Comparison of ENCODE assay signal across 1 cellular context in the genomic region with DNA sequence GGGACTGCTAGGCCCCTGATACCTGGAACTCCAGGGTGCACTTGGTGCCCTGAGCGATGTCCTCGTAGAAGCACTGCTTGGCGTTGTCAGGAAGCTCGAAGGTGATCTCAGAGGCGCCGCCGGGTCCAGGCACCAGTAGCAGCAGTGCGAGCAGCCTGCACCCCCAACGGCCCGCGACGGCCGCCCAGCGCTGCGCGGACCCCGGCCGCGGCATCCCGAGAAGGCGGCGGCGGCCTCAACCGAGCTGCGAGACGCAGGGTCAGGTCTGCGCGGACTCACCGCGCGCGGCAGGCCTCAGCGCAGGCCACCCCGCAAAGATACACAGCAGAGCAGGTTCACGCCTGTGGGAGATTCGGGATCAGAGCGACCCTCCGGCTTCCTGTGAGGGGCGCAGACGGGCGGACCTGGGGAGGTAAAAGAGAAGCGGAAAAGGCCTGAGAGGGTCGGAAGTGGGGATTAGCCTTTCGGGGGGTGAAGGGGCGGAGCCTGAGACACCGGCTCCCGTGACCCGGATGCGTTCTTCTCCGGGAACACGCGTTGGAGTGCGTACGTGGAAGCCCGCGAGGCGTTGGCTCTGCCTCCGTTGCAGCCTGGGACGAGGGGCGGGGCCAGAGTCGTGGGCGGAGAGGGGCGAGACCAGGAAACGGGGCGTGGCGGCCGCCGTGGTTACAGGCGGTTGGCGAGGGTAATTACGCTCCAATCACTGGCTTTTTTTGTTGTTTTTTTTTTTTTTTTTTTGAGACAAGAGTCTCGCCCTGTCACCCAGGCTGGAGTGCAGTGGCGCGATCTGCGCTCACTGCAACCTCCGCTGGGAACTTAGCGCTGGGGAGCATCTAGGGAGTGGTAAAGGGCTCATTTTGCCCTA.
TF ChIP-seq lines count a peak whose summit lies in the region.

A gene (minus strand): TSS at position 458 of the 865 bp plus-strand sequence. CDS start 244 bp downstream, at position 214.

TF ChIP-seq in HepG2, 621 proteins besides CTCF, POLR2A, EP300 and RAD21 (continued from another document and continues in another):
- TF ChIP-seq, protein P1, sequence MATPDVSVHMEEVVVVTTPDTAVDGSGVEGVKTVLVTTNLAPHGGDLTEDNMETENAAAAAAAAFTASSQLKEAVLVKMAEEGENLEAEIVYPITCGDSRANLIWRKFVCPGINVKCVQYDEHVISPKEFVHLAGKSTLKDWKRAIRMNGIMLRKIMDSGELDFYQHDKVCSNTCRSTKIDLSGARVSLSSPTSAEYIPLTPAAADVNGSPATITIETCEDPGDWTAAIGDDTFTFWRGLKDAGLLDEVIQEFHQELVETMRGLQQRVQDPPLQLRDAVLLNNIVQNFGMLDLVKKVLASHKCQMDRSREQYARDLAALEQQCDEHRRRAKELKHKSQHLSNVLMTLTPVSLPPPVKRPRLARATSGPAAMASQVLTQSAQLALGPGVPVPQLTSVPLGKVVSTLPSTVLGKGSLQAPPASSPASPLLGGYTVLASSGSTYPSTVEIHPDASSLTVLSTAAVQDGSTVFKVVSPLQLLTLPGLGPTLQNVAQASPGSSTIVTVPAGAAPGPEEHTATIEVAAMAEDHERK (CRISPR knock-in tag; IDR thresholded peaks at IDR 0.05; ENCODE audit: low read depth): peak; percentile 47; the same call in 1 of the 2 replicates
- TF ChIP-seq ZNF772 (CRISPR knock-in tag; IDR thresholded peaks at IDR 0.05): 0 out of 2 replicates have a peak, but pooled peaks have one; percentile 34
- TF ChIP-seq SP2 (CRISPR knock-in tag; IDR thresholded peaks at IDR 0.05): peak; percentile 66
- no peak for TF ChIP-seq SYNCRIP (IDR thresholded peaks at IDR 0.05; ENCODE audit: insufficient read depth, low read depth, low read length)
- peak; percentile 97 for TF ChIP-seq GABPB1 (CRISPR knock-in tag; IDR thresholded peaks at IDR 0.05)
- 0 out of 2 replicates have a peak, but pooled peaks have one; percentile 35 for TF ChIP-seq RFXANK (CRISPR knock-in tag; IDR thresholded peaks at IDR 0.05)
- TF ChIP-seq ZNF782 (CRISPR knock-in tag; IDR thresholded peaks at IDR 0.05; ENCODE audit: borderline replicate concordance): 0 out of 2 replicates have a peak, but pooled peaks have one; percentile 84
- TF ChIP-seq PCBP1 (IDR thresholded peaks at IDR 0.05; ENCODE audit: borderline replicate concordance, low read depth, low read length): 0 out of 2 replicates have a peak, but pooled peaks have one; percentile 21
- TF ChIP-seq, protein P2, sequence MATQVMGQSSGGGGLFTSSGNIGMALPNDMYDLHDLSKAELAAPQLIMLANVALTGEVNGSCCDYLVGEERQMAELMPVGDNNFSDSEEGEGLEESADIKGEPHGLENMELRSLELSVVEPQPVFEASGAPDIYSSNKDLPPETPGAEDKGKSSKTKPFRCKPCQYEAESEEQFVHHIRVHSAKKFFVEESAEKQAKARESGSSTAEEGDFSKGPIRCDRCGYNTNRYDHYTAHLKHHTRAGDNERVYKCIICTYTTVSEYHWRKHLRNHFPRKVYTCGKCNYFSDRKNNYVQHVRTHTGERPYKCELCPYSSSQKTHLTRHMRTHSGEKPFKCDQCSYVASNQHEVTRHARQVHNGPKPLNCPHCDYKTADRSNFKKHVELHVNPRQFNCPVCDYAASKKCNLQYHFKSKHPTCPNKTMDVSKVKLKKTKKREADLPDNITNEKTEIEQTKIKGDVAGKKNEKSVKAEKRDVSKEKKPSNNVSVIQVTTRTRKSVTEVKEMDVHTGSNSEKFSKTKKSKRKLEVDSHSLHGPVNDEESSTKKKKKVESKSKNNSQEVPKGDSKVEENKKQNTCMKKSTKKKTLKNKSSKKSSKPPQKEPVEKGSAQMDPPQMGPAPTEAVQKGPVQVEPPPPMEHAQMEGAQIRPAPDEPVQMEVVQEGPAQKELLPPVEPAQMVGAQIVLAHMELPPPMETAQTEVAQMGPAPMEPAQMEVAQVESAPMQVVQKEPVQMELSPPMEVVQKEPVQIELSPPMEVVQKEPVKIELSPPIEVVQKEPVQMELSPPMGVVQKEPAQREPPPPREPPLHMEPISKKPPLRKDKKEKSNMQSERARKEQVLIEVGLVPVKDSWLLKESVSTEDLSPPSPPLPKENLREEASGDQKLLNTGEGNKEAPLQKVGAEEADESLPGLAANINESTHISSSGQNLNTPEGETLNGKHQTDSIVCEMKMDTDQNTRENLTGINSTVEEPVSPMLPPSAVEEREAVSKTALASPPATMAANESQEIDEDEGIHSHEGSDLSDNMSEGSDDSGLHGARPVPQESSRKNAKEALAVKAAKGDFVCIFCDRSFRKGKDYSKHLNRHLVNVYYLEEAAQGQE (IDR thresholded peaks at IDR 0.05; ENCODE audit: borderline replicate concordance in 1 of 2, low read depth in 1 of 2, low read length in 2 of 2): no peak; a peak in 1 of 4 replicates
- peak; percentile 79; the same call in 1 of the 2 replicates for TF ChIP-seq ZNF768 (CRISPR knock-in tag; IDR thresholded peaks at IDR 0.05)
- no peak for TF ChIP-seq ZNF652 (CRISPR knock-in tag; IDR thresholded peaks at IDR 0.05; ENCODE audit: borderline replicate concordance, low read depth)
- no peak for TF ChIP-seq KDM1A (CRISPR knock-in tag; IDR thresholded peaks at IDR 0.05)
- TF ChIP-seq, protein P3, sequence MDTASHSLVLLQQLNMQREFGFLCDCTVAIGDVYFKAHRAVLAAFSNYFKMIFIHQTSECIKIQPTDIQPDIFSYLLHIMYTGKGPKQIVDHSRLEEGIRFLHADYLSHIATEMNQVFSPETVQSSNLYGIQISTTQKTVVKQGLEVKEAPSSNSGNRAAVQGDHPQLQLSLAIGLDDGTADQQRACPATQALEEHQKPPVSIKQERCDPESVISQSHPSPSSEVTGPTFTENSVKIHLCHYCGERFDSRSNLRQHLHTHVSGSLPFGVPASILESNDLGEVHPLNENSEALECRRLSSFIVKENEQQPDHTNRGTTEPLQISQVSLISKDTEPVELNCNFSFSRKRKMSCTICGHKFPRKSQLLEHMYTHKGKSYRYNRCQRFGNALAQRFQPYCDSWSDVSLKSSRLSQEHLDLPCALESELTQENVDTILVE (CRISPR knock-in tag; IDR thresholded peaks at IDR 0.05): peak; percentile 85
- TF ChIP-seq, protein P4, sequence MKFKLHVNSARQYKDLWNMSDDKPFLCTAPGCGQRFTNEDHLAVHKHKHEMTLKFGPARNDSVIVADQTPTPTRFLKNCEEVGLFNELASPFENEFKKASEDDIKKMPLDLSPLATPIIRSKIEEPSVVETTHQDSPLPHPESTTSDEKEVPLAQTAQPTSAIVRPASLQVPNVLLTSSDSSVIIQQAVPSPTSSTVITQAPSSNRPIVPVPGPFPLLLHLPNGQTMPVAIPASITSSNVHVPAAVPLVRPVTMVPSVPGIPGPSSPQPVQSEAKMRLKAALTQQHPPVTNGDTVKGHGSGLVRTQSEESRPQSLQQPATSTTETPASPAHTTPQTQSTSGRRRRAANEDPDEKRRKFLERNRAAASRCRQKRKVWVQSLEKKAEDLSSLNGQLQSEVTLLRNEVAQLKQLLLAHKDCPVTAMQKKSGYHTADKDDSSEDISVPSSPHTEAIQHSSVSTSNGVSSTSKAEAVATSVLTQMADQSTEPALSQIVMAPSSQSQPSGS (CRISPR knock-in tag; IDR thresholded peaks at IDR 0.05): peak; percentile 70; the same call in 1 of the 2 replicates
- no peak for TF ChIP-seq ZFP90 (CRISPR knock-in tag; IDR thresholded peaks at IDR 0.05; ENCODE audit: borderline replicate concordance)
- TF ChIP-seq, protein P5, sequence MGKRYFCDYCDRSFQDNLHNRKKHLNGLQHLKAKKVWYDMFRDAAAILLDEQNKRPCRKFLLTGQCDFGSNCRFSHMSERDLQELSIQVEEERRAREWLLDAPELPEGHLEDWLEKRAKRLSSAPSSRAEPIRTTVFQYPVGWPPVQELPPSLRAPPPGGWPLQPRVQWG (CRISPR knock-in tag; IDR thresholded peaks at IDR 0.05; ENCODE audit: borderline replicate concordance, low read depth): no peak
- no peak for TF ChIP-seq ZNF383 (CRISPR knock-in tag; IDR thresholded peaks at IDR 0.05; ENCODE audit: borderline replicate concordance)
- peak; percentile 80; the same call in 1 of the 2 replicates for TF ChIP-seq ZNF891 (CRISPR knock-in tag; IDR thresholded peaks at IDR 0.05)
- TF ChIP-seq KDM5A (IDR thresholded peaks at IDR 0.05; ENCODE audit: borderline replicate concordance, low read length): peak; percentile 86; the same call in 1 of the 2 replicates
- 0 out of 2 replicates have a peak, but pooled peaks have one; percentile 7 for TF ChIP-seq KDM6A (CRISPR knock-in tag; IDR thresholded peaks at IDR 0.05; ENCODE audit: low read depth)
- 0 out of 2 replicates have a peak, but pooled peaks have one; percentile 59 for TF ChIP-seq NFATC3 (CRISPR knock-in tag; IDR thresholded peaks at IDR 0.05)
- TF ChIP-seq KDM5B (CRISPR knock-in tag; IDR thresholded peaks at IDR 0.05; ENCODE audit: borderline replicate concordance): peak; percentile 82
- TF ChIP-seq TARDBP (CRISPR knock-in tag; IDR thresholded peaks at IDR 0.05): peak; percentile 81
- TF ChIP-seq ZNF329 (CRISPR knock-in tag; IDR thresholded peaks at IDR 0.05; ENCODE audit: low read depth): no peak
- TF ChIP-seq RFX5 (IDR thresholded peaks at IDR 0.05; ENCODE audit: low read depth, low read length): no peak
- peak; percentile 47; the same call in 1 of the 2 replicates for TF ChIP-seq RXRB (CRISPR knock-in tag; IDR thresholded peaks at IDR 0.05; ENCODE audit: borderline replicate concordance)
- TF ChIP-seq FOXP1 (IDR thresholded peaks at IDR 0.05): 0 out of 2 replicates have a peak, but pooled peaks have one; percentile 32
- TF ChIP-seq FOXP1 (CRISPR knock-in tag; IDR thresholded peaks at IDR 0.05): 0 out of 2 replicates have a peak, but pooled peaks have one; percentile 28
- TF ChIP-seq, protein P6, sequence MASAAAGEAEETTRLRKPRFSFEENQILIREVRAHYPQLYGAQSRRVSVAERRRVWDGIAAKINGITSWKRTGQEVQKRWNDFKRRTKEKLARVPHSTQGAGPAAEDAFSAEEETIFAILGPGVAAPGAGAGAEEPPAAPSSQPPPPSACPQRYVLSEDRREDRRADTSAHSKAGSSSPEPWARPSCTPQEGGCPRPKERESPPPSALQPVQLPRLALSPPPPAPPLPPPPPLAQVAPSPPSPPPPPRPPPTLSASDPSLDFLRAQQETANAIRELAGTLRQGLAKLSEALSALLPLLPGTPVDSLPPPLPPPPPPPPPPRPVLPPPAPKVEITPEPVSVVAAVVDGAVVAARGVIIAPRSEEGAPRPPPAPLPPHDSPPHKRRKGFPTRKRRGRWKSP (CRISPR knock-in tag; IDR thresholded peaks at IDR 0.05): peak; percentile 93
- TF ChIP-seq ZNF34 (CRISPR knock-in tag; IDR thresholded peaks at IDR 0.05; ENCODE audit: borderline replicate concordance): 0 out of 2 replicates have a peak, but pooled peaks have one; percentile 66
- TF ChIP-seq, protein P7, sequence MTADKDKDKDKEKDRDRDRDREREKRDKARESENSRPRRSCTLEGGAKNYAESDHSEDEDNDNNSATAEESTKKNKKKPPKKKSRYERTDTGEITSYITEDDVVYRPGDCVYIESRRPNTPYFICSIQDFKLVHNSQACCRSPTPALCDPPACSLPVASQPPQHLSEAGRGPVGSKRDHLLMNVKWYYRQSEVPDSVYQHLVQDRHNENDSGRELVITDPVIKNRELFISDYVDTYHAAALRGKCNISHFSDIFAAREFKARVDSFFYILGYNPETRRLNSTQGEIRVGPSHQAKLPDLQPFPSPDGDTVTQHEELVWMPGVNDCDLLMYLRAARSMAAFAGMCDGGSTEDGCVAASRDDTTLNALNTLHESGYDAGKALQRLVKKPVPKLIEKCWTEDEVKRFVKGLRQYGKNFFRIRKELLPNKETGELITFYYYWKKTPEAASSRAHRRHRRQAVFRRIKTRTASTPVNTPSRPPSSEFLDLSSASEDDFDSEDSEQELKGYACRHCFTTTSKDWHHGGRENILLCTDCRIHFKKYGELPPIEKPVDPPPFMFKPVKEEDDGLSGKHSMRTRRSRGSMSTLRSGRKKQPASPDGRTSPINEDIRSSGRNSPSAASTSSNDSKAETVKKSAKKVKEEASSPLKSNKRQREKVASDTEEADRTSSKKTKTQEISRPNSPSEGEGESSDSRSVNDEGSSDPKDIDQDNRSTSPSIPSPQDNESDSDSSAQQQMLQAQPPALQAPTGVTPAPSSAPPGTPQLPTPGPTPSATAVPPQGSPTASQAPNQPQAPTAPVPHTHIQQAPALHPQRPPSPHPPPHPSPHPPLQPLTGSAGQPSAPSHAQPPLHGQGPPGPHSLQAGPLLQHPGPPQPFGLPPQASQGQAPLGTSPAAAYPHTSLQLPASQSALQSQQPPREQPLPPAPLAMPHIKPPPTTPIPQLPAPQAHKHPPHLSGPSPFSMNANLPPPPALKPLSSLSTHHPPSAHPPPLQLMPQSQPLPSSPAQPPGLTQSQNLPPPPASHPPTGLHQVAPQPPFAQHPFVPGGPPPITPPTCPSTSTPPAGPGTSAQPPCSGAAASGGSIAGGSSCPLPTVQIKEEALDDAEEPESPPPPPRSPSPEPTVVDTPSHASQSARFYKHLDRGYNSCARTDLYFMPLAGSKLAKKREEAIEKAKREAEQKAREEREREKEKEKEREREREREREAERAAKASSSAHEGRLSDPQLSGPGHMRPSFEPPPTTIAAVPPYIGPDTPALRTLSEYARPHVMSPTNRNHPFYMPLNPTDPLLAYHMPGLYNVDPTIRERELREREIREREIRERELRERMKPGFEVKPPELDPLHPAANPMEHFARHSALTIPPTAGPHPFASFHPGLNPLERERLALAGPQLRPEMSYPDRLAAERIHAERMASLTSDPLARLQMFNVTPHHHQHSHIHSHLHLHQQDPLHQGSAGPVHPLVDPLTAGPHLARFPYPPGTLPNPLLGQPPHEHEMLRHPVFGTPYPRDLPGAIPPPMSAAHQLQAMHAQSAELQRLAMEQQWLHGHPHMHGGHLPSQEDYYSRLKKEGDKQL (CRISPR knock-in tag; IDR thresholded peaks at IDR 0.05; ENCODE audit: low read depth): no peak
- no peak for TF ChIP-seq ZC3H4 (CRISPR knock-in tag; IDR thresholded peaks at IDR 0.05; ENCODE audit: borderline replicate concordance)
- 0 out of 2 replicates have a peak, but pooled peaks have one; percentile 50 for TF ChIP-seq ZNF136 (CRISPR knock-in tag; IDR thresholded peaks at IDR 0.05; ENCODE audit: low read depth)
- TF ChIP-seq NFYB (CRISPR knock-in tag; IDR thresholded peaks at IDR 0.05): peak; percentile 83
- TF ChIP-seq ZNF543 (CRISPR knock-in tag; IDR thresholded peaks at IDR 0.05): peak; percentile 54; the same call in 1 of the 2 replicates
- TF ChIP-seq, protein P8, sequence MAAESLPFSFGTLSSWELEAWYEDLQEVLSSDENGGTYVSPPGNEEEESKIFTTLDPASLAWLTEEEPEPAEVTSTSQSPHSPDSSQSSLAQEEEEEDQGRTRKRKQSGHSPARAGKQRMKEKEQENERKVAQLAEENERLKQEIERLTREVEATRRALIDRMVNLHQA (CRISPR knock-in tag; IDR thresholded peaks at IDR 0.05): no peak
- TF ChIP-seq NR2C2 (CRISPR knock-in tag; IDR thresholded peaks at IDR 0.05; ENCODE audit: borderline replicate concordance): peak; percentile 99
- peak; percentile 84 for TF ChIP-seq BORCS8-MEF2B (CRISPR knock-in tag; IDR thresholded peaks at IDR 0.05)
